In the genomic region with DNA sequence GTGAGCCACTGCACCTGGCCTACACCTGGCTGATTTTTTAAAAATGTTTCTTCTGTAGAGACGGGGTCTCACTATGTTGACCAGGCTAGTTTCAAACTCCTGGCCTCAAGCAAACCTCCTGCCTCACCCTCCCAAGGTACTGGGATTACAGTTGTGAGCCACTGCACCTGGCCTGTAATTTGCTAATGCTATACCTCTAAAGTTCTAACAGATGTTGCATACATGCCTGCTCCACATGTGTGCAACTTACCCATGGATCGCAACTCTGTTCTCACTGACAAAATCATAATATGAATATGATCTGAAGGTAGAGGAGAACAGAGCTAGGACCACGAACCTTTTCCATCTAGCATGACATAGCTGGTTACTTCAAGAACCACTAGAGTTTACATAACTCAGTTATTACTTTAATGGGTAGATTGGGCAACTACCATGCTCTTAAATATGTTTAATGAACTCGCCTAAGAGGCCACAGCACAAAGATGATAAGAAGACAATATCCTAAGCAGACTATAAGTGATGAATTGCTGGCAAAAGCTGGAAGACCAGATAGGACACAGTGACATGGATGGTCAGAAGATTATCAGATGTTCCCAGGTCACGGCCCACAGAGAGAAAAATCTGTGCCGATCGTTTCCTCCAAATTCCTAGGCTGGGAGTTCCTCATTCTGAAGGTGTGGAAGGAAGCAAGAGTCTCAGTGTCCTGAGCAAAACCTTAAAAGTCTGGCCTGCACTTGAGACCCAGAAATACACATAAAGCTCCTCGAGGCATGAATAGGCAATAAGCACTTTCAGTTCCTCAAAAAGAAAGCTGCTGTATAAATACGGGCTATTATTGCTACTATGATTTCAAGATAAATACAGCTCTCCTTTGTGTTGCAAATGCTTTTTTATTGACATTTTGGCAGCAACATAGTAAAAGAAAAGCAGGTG, we compare ENCODE assay signal across 8 cellular contexts. TPM values are rescaled to one million over a fixed set of nuclear protein-coding genes. Genes with fewer than 3 reads are reported as not detected.
A peak's percentile ranks its signal among the peaks of the same experiment; 100 is the strongest.
DNase-seq lines count a peak whose midpoint lies in the region; ATAC-seq lines count a peak whose summit lies in the region.

No MANE protein-coding gene starts in this region.

- no peak overlapping the region for H2AFZ ChIP-seq in neuronal stem cell (ENCODE audit: low read length)

- no peak overlapping the region for H3K4me3 ChIP-seq in neuronal stem cell (ENCODE audit: low read length in 2 of 2)

- H3K79me1 ChIP-seq in neuronal stem cell (ENCODE audit: low read depth, low read length), result no peaks in the 10 kb centered on the region

- no peak overlapping the region for H2AK5ac ChIP-seq in neuronal stem cell (ENCODE audit: low read depth, low read length)

- peak; percentile 93 for DNase-seq in NCI-H774 (lab: John Stamatoyannopoulos, UW)
- DNase-seq in left colon, result no peak
- no peak for DNase-seq in cerebellar nuclear complex (lab: John Stamatoyannopoulos, UW)
- no peak for DNase-seq in activated CD4-positive, CD25-positive, alpha-beta regulatory T cell (lab: John Stamatoyannopoulos, UW)
- no peak for DNase-seq in neuronal stem cell (ENCODE audit: low spot score)
- DNase-seq in NCI-H226, result no peak

- no CpG with 5 or more reads among the region's 9 CpGs for WGBS in neuronal stem cell (ENCODE audit: extremely low coverage in 2 of 2, insufficient read length in 2 of 2, insufficient replicate concordance in 1 of 2), 2 donors

- H3K4me2 ChIP-seq in neuronal stem cell (ENCODE audit: insufficient read depth, low read length, poor library complexity, severe bottlenecking), result no peak overlapping the region

- H3K18ac ChIP-seq in neuronal stem cell (ENCODE audit: low read length), result no peak overlapping the region

- no peak overlapping the region for H3K4ac ChIP-seq in neuronal stem cell (ENCODE audit: low read length)

- H3K36me3 ChIP-seq in neuronal stem cell (replicated peaks in 1 of 2; ENCODE audit: control insufficient read depth in 2 of 2, insufficient read depth in 2 of 2, low read length in 2 of 2), result peaks cover 0 to 16% of the 10 kb centered on the region in 2 donors

- H4K8ac ChIP-seq in neuronal stem cell (ENCODE audit: low read depth, low read length), result no peak overlapping the region

- H2BK120ac ChIP-seq in neuronal stem cell (ENCODE audit: low read depth, low read length), result no peak overlapping the region

- H3K4me1 ChIP-seq in neuronal stem cell (ENCODE audit: control insufficient read depth in 2 of 2, insufficient read depth in 1 of 2, low read depth in 1 of 2, low read length in 2 of 2), result no peaks in the 10 kb centered on the region

- no peak overlapping the region for H4K91ac ChIP-seq in neuronal stem cell (ENCODE audit: low read depth, low read length, poor library complexity)

- no peak overlapping the region for H2BK12ac ChIP-seq in neuronal stem cell (ENCODE audit: low read length)

- intact Hi-C loops in left colon (cut with DNase I, micrococcal nuclease), result no loop called here

- H3K14ac ChIP-seq in neuronal stem cell (ENCODE audit: low read length), result no peak overlapping the region

- ATAC-seq in GM19043 (IDR thresholded peaks at IDR 0.05; ENCODE audit: low read depth, unreplicated experiment) (peak; percentile 76), HG02981 (IDR thresholded peaks at IDR 0.05; ENCODE audit: unreplicated experiment) (peak; percentile 76), left colon (peak; percentile 59)

- H2BK15ac ChIP-seq in neuronal stem cell (ENCODE audit: low read length), result no peak overlapping the region

- peaks cover 6 to 13% of the 10 kb centered on the region in 2 donors for H3K9me3 ChIP-seq in neuronal stem cell (replicated peaks in 1 of 2; ENCODE audit: control insufficient read depth in 2 of 2, insufficient read depth in 1 of 2, low read depth in 1 of 2, low read length in 2 of 2)

- H3K9ac ChIP-seq in neuronal stem cell (ENCODE audit: low read depth, low read length, poor library complexity), result no peak overlapping the region

- no peak overlapping the region for H3K27ac ChIP-seq in neuronal stem cell (replicated peaks; ENCODE audit: low read length)

- no peaks in the 10 kb centered on the region for H3K27me3 ChIP-seq in neuronal stem cell (ENCODE audit: control insufficient read depth in 3 of 3, insufficient read depth in 3 of 3, low read depth in 1 of 3, low read length in 3 of 3)

- no peak overlapping the region for H2BK5ac ChIP-seq in neuronal stem cell (ENCODE audit: low read length)

- H3K23ac ChIP-seq in neuronal stem cell (ENCODE audit: low read depth, low read length, poor library complexity), result no peak overlapping the region

RNA-seq across cellular contexts. Expression of gene ICAM2, which starts 53.6 kb away (rescaled TPM):
- 10 to 100 TPM in 1 of 2 donors, 1 to 10 TPM in 1; 6.9 to 11.5 TPM for total RNA-seq in left colon
- polyA plus RNA-seq in neuronal stem cell (2013, experiment 1 of 2), result 0.10 TPM
- polyA plus RNA-seq in neuronal stem cell (2013, experiment 2 of 2), result not detected

RNA-seq across cellular contexts. Expression of gene ERN1, which starts 55.9 kb away (rescaled TPM):
- total RNA-seq in left colon, result 10 to 100 TPM; 19.9 to 25.6 TPM
- 3.0 TPM for polyA plus RNA-seq in neuronal stem cell (2013, experiment 1 of 2)
- 2.7 TPM for polyA plus RNA-seq in neuronal stem cell (2013, experiment 2 of 2)
